In genomic region chr17:39678340-39679116, GRCh38 we compare ENCODE assay signal across 10 cellular contexts. TPM values are rescaled to one million over a fixed set of nuclear protein-coding genes. Genes with fewer than 3 reads are reported as not detected.
A peak's percentile ranks its signal among the peaks of the same experiment; 100 is the strongest.
DNase-seq lines count a peak whose midpoint lies in the region; ATAC-seq and TF ChIP-seq lines count a peak whose summit lies in the region.
"Had no signal": no experiment of that assay in that cellular context is flagged by ENCODE, and none has a peak within 500 bp of the region (broad histone marks: within the 10 kb centered on the region; RNA-seq: fewer than 3 reads in every experiment).

No MANE protein-coding gene starts in this region.

- no peaks in the 10 kb centered on the region for H3K36me3 ChIP-seq in Caco-2 (ENCODE audit: control insufficient read depth, insufficient read depth, low read length)
- H3K36me3 ChIP-seq in Peyer's patch: peaks cover 0 to 3% (median 0%) of the 10 kb centered on the region in 3 donors
- peaks cover 2 to 9% of the 10 kb centered on the region in 2 donors for H3K36me3 ChIP-seq in psoas muscle (ENCODE audit: insufficient read depth in 1 of 2, low read depth in 1 of 2)

- H3K27me3 Mint-ChIP-seq in Caco-2 (ENCODE audit: insufficient read depth, unreplicated experiment): no peaks in the 10 kb centered on the region

- ATAC-seq in psoas muscle (no peak), GM19463 (IDR thresholded peaks at IDR 0.05; ENCODE audit: unreplicated experiment) (no peak)

- H3K4me3 Mint-ChIP-seq in Caco-2 (ENCODE audit: unreplicated experiment): no peak overlapping the region

- no peak for TF ChIP-seq CTCF in Caco-2 (IDR thresholded peaks at IDR 0.05; ENCODE audit: insufficient read depth in 1 of 2, low read depth in 1 of 2, low read length in 1 of 2, severe bottlenecking in 1 of 2, unreplicated experiment in 1 of 2)
- TF ChIP-seq CTCF in Peyer's patch (IDR thresholded peaks at IDR 0.05): no peak
- TF ChIP-seq CTCF in epithelial cell of proximal tubule (conservative IDR thresholded peaks at IDR 0.05; ENCODE audit: low read depth, low read length): peak; percentile 13
- TF ChIP-seq CTCF in psoas muscle (IDR thresholded peaks at IDR 0.05): no peak

- TF ChIP-seq POLR2A in Peyer's patch (IDR thresholded peaks at IDR 0.05): peak in 1 of 2 donors; percentile 49

- CTCF ChIA-PET in Caco-2 (lab: Charles Lee): no interaction called here

- H3K4me1 Mint-ChIP-seq in Caco-2 (ENCODE audit: low read depth, unreplicated experiment): peaks cover 14% of the 10 kb centered on the region

- POLR2A ChIA-PET in Caco-2 (lab: Charles Lee): interaction anchor here (0.6 kb wide), 1 partner anchor 832 kb away, joined by 5 read pairs; no protein-coding TSS in a partner anchor

- H3K27ac Mint-ChIP-seq in Caco-2 (ENCODE audit: unreplicated experiment): peak overlapping the region; percentile 43

- intact Hi-C loops in Caco-2 (cut with micrococcal nuclease; ENCODE audit: unreplicated experiment): no loop called here
- intact Hi-C loops in psoas muscle (cut with DNase I): loop anchor here in 1 of 2 donors (5.0 kb wide), 1 partner anchor 54 kb away; the partner anchor contains the start of gene MIEN1

- H3K4me1 ChIP-seq in Caco-2 (peaks cover 31% of the 10 kb centered on the region), Peyer's patch (peaks cover 9 to 48% (median 16%) of the 10 kb centered on the region in 4 donors), psoas muscle (peaks cover 60% of the 10 kb centered on the region)

- H3K4me3 ChIP-seq in Caco-2 (ENCODE audit: low read depth, low read length) (no peak overlapping the region), Peyer's patch (no peak overlapping the region), epithelial cell of proximal tubule (ENCODE audit: low read depth, low read length) (no peak overlapping the region), psoas muscle (peak overlapping the region; percentile 34)

- peaks cover 5% of the 10 kb centered on the region for H3K36me3 Mint-ChIP-seq in Caco-2 (ENCODE audit: insufficient read depth, unreplicated experiment)

- 68 to 84% (median 71%) methylated on average over 12 to 13 of the region's 13 CpGs for WGBS in psoas muscle, 3 donors

- H3K27me3 ChIP-seq in Caco-2 (replicated peaks; ENCODE audit: control insufficient read depth, insufficient read depth, low read length): no peaks in the 10 kb centered on the region
- no peaks in the 10 kb centered on the region for H3K27me3 ChIP-seq in Peyer's patch
- H3K27me3 ChIP-seq in psoas muscle (ENCODE audit: insufficient read depth in 3 of 3, low read length in 2 of 3): no peaks in the 10 kb centered on the region

- no TSS peak for BruUV-seq in Caco-2 (replicated peaks; lab: Mats Ljungman, UMichigan)

- H3K27ac ChIP-seq in Peyer's patch: peak overlapping the region; percentile 68 to 89 (median 71)
- peak overlapping the region; percentile 89 for H3K27ac ChIP-seq in psoas muscle

- H3K9me3 Mint-ChIP-seq in Caco-2 (ENCODE audit: unreplicated experiment): no peaks in the 10 kb centered on the region

- DNase-seq in Caco-2 (no peak), Peyer's patch (peak in 2 of 3 donors; percentile 91), epithelial cell of proximal tubule (ENCODE audit: low read depth) (no peak), psoas muscle (peak in 1 of 2 donors; percentile 52), NCI-H774 (lab: John Stamatoyannopoulos, UW) (no peak), NCI-H510A treated with DMSO at 0.1 percent for 48 hours (lab: John Stamatoyannopoulos, UW) (no peak)
- DNase-seq: activated CD8-positive, alpha-beta memory T cell treated with anti-CD3 and anti-CD28 coated beads, Interleukin-2, amount 50 U/mL, for 48 hours; kidney glomerular epithelial cell; NCI-H1417 treated with DMSO at 0.1 percent for 48 hours had no signal

- H3K9me3 ChIP-seq in Caco-2 (no peaks in the 10 kb centered on the region), Peyer's patch (no peaks in the 10 kb centered on the region), psoas muscle (no peaks in the 10 kb centered on the region)

RNA-seq across cellular contexts. Expression of gene PGAP3, which starts 9.3 kb away (rescaled TPM):
- 14.7 and 17.4 TPM in 2 replicates for total RNA-seq in Caco-2 (2022)
- total RNA-seq in Peyer's patch: 10 to 100 TPM; 15.7 to 72.3 (median 65.1) TPM
- total RNA-seq in epithelial cell of proximal tubule: 6.1 and 11.2 TPM in 2 replicates
- 1 to 10 TPM; 4.5 to 7.9 (median 6.7) TPM for total RNA-seq in psoas muscle
- polyA plus RNA-seq in psoas muscle: 1 to 10 TPM; 1.4 to 4.2 (median 3.3) TPM

RNA-seq across cellular contexts. Expression of gene PNMT, which starts 10.3 kb away (rescaled TPM):
- total RNA-seq in Caco-2 (2022) (not detected in 2 replicates), Peyer's patch (10 to 100 TPM in 1 of 4 donors, 1 to 10 TPM in 3; 1.4 to 28.1 (median 1.8) TPM), epithelial cell of proximal tubule (not detected in 2 replicates), psoas muscle (10 to 100 TPM in 2 of 4 donors, 1 to 10 TPM in 2; 5.9 to 15.3 (median 11.8) TPM)
- 10 to 100 TPM in 1 of 3 donors, 1 to 10 TPM in 2; 6.0 to 13.0 (median 6.8) TPM for polyA plus RNA-seq in psoas muscle

RNA-seq across cellular contexts. Expression of gene TCAP, which starts 13.4 kb away (rescaled TPM):
- total RNA-seq in Caco-2 (2022) (1.6 TPM in 2 replicates), Peyer's patch (1 to 10 TPM in 2 of 4 donors, under 1 TPM in 1, not detected in 1; 0.53 to 1.9 (median 1.1) TPM), epithelial cell of proximal tubule (0.07 TPM in 1 of 2 replicates, not detected in the other), psoas muscle (1,000 to 10,000 TPM; 3,389 to 5,818 (median 3,842) TPM)
- polyA plus RNA-seq in psoas muscle: 1,000 to 10,000 TPM; 2,116 to 7,047 (median 2,671) TPM

RNA-seq across cellular contexts. Expression of gene ERBB2, which starts 21.3 kb away (rescaled TPM):
- total RNA-seq in Caco-2 (2022): 121 and 124 TPM in 2 replicates
- total RNA-seq in Peyer's patch: 100 to 1,000 TPM; 104 to 339 (median 247) TPM
- total RNA-seq in epithelial cell of proximal tubule: 29.4 and 53.3 TPM in 2 replicates
- total RNA-seq in psoas muscle: 10 to 100 TPM; 20.4 to 24.9 (median 21.1) TPM
- polyA plus RNA-seq in psoas muscle: 10 to 100 TPM in 1 of 3 donors, 1 to 10 TPM in 2; 4.0 to 11.1 (median 9.2) TPM

RNA-seq across cellular contexts. Expression of gene STARD3, which starts 41.6 kb away (rescaled TPM):
- total RNA-seq in Caco-2 (2022): 42.6 and 55.5 TPM in 2 replicates
- 100 to 1,000 TPM; 102 to 212 (median 145) TPM for total RNA-seq in Peyer's patch
- 34.0 and 40.7 TPM in 2 replicates for total RNA-seq in epithelial cell of proximal tubule
- 10 to 100 TPM; 22.5 to 32.6 (median 26.1) TPM for total RNA-seq in psoas muscle
- 10 to 100 TPM; 33.0 to 62.8 (median 47.9) TPM for polyA plus RNA-seq in psoas muscle

Comparison
In these comparisons a context has a peak if more than half of its experiments do, and no peak if none do; other contexts are left out.
1. DNase-seq: peak in Peyer's patch (2 of 3); none in Caco-2 (0 of 2), epithelial cell of proximal tubule (single experiment), NCI-H774 (single experiment) and NCI-H510A treated with DMSO at 0.1 percent for 48 hours (single experiment).
2. RNA of gene TCAP, which starts 13.4 kb away (total RNA-seq): 3,389 to 5,818 TPM in psoas muscle; 1.6 TPM in Caco-2, 0.53 to 1.9 TPM in Peyer's patch and 0.07 TPM in epithelial cell of proximal tubule; every median in the first group is over 1,000 times any median in the second.